In the genomic region with DNA sequence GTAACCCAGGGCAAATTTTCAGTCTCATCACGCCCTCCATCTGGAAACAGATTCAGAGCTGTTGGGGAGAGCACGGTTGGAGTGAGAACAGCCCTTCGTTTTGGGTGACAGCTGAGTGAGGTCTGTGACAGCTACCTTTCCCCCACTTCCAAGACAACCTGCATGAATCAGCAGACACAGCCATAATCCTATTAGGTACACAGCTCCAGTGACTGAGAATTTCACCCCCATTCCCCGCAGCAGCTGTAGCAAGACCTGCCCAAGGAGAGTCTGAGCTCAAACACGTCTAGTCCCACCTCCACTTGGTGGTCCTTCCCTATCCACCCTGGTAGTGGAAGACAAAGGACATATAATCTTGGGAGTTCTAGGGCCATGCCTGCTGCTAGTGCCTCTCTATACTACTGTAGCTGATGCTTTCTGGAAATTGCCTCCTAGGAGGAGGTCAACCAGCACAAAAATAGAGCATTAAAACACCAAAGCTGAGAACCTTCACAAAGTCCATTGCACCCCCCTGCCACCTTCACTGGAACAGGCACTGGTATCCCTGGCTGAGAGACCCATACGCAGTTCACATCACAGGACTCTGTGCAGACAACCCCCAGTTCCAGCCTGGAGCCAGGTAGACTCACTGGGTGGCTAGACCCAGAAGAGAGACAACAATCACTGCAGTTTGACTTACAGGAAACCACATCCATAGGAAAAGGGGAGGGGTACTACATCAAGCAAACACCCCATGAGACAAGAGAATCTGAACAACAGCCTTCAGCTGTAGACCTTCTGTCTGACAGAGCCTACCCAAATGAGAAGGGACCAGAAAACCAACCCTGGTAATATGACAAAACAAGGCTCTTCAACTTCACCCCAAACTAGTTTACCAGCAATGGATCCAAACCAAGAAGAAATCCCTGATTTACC, we compare ENCODE assay signal across 16 cellular contexts.
DNase-seq lines count a peak whose midpoint lies in the region; ATAC-seq and TF ChIP-seq lines count a peak whose summit lies in the region.
"Had no signal": no experiment of that assay in that cellular context is flagged by ENCODE, and none has a peak within 500 bp of the region (broad histone marks: within the 10 kb centered on the region; RNA-seq: fewer than 3 reads in every experiment).

No MANE protein-coding gene starts in this region.

- peaks cover 8% of the 10 kb centered on the region for H3K4me1 ChIP-seq in CD4-positive, CD25-positive, alpha-beta regulatory T cell (ENCODE audit: control insufficient read depth, insufficient read depth, low read length, poor library complexity, severe bottlenecking)
- peaks cover 14% of the 10 kb centered on the region for H3K4me1 ChIP-seq in CD8-positive, alpha-beta T cell (ENCODE audit: insufficient read depth, low read length)
- H3K4me1 ChIP-seq: BLaER1 treated with 17β-estradiol and CSF1 and Interleukin-3, amounts not matched to agents 10 nM and 100 nM; Peyer's patch; SJSA1 had no signal

- peaks cover 5 to 26% (median 14%) of the 10 kb centered on the region in 4 donors for H3K4me1 Mint-ChIP-seq in CD4-positive, CD25-positive, alpha-beta regulatory T cell
- H3K4me1 Mint-ChIP-seq in CD8-positive, alpha-beta T cell (ENCODE audit: low read depth): peaks cover 16% of the 10 kb centered on the region
- H3K4me1 Mint-ChIP-seq in glutamatergic neuron (ENCODE audit: low read depth, unreplicated experiment): peaks cover 10% of the 10 kb centered on the region
- peaks cover 11% of the 10 kb centered on the region for H3K4me1 Mint-ChIP-seq in activated T-helper 2 cell treated with anti-CD3 and anti-CD28 coated beads, Interferon-gamma antibody, Interleukin-2, Interleukin-4, amounts not matched to agents 10 μg/mL and 5 μg/mL and 100 μg/mL, durations not matched to agents 14 hours and 24 hours and 36 hours (ENCODE audit: low read depth)

- TF ChIP-seq CTCF in CD8-positive, alpha-beta T cell (IDR thresholded peaks at IDR 0.05): no peak
- TF ChIP-seq CTCF in glutamatergic neuron (IDR thresholded peaks at IDR 0.05; ENCODE audit: partially characterized antibody, unreplicated experiment): no peak

- H3K27ac Mint-ChIP-seq in CD4-positive, CD25-positive, alpha-beta regulatory T cell: peak overlapping the region; percentile 45 to 77 (median 64)
- H3K27ac Mint-ChIP-seq in CD8-positive, alpha-beta T cell: peak overlapping the region; percentile 6
- H3K27ac Mint-ChIP-seq in glutamatergic neuron (ENCODE audit: unreplicated experiment): peak overlapping the region; percentile 45
- H3K27ac Mint-ChIP-seq in activated T-helper 2 cell treated with anti-CD3 and anti-CD28 coated beads, Interferon-gamma antibody, Interleukin-2, Interleukin-4, amounts not matched to agents 10 μg/mL and 5 μg/mL and 100 μg/mL, durations not matched to agents 14 hours and 24 hours and 36 hours: no peak overlapping the region

- peak in 2 of 3 donors; percentile 5 to 47 for DNase-seq in CD4-positive, CD25-positive, alpha-beta regulatory T cell
- DNase-seq in CD8-positive, alpha-beta T cell: peak in 2 of 7 experiments; percentile 20 to 51
- peak; percentile 54 for DNase-seq in SK-N-DZ (ENCODE audit: low spot score)
- DNase-seq in glutamatergic neuron: no peak
- no peak for DNase-seq in HPDE6-E6E7 (ENCODE audit: extremely low spot score)
- no peak for DNase-seq in activated T-helper 2 cell treated with anti-CD3 and anti-CD28 coated beads, Interferon-gamma antibody, Interleukin-2, Interleukin-4, amounts not matched to agents 10 μg/mL and 5 μg/mL and 100 μg/mL, durations not matched to agents 14 hours and 24 hours and 36 hours (ENCODE audit: low spot score)
- DNase-seq in left colon: no peak
- DNase-seq in NCI-H748 (lab: John Stamatoyannopoulos, UW; ENCODE audit: unreplicated experiment): no peak
- DNase-seq: GDM1, GM23248, NCI-H1092 treated with DMSO at 0.1 percent for 48 hours, NCI-H510A treated with DMSO at 0.1 percent for 48 hours, Peyer's patch had no signal

- H3K4me3 ChIP-seq in CD4-positive, CD25-positive, alpha-beta regulatory T cell (ENCODE audit: low read depth, low read length): no peak overlapping the region
- H3K4me3 ChIP-seq in CD8-positive, alpha-beta T cell (ENCODE audit: low read depth, low read length): no peak overlapping the region
- H3K4me3 ChIP-seq: BLaER1 treated with 17β-estradiol and CSF1 and Interleukin-3, amounts not matched to agents 10 nM and 100 nM; GM23248; Peyer's patch; SJSA1 had no signal

- no peak overlapping the region for H3K27ac ChIP-seq in CD4-positive, CD25-positive, alpha-beta regulatory T cell (ENCODE audit: insufficient read depth, low read length, poor library complexity, severe bottlenecking)
- no peak overlapping the region for H3K27ac ChIP-seq in CD8-positive, alpha-beta T cell (ENCODE audit: low read depth, low read length)
- H3K27ac ChIP-seq: BLaER1 treated with 17β-estradiol and CSF1 and Interleukin-3, amounts not matched to agents 10 nM and 100 nM; GM23248; Peyer's patch; SJSA1 had no signal

- ATAC-seq in CD4-positive, CD25-positive, alpha-beta regulatory T cell (ENCODE audit: low read depth in 2 of 2): peak in 1 of 2 donors; percentile 22
- peak; percentile 71 for ATAC-seq in CD8-positive, alpha-beta T cell
- ATAC-seq in left colon: no peak
- ATAC-seq: HCT116 had no signal

- POLR2A ChIA-PET in CD8-positive, alpha-beta T cell (lab: Charles Lee): no interaction called here

- no peaks in the 10 kb centered on the region for H3K36me3 ChIP-seq in CD4-positive, CD25-positive, alpha-beta regulatory T cell (ENCODE audit: control insufficient read depth, insufficient read depth, low read length)
- no peaks in the 10 kb centered on the region for H3K36me3 ChIP-seq in CD8-positive, alpha-beta T cell (ENCODE audit: insufficient read depth, low read length)
- H3K36me3 ChIP-seq: BLaER1 treated with 17β-estradiol and CSF1 and Interleukin-3, amounts not matched to agents 10 nM and 100 nM; Peyer's patch; SJSA1 had no signal

- H3K27me3 Mint-ChIP-seq in CD4-positive, CD25-positive, alpha-beta regulatory T cell: no peaks in the 10 kb centered on the region
- H3K27me3 Mint-ChIP-seq in CD8-positive, alpha-beta T cell (ENCODE audit: low read depth): no peaks in the 10 kb centered on the region
- no peaks in the 10 kb centered on the region for H3K27me3 Mint-ChIP-seq in glutamatergic neuron (ENCODE audit: unreplicated experiment)
- H3K27me3 Mint-ChIP-seq in activated T-helper 2 cell treated with anti-CD3 and anti-CD28 coated beads, Interferon-gamma antibody, Interleukin-2, Interleukin-4, amounts not matched to agents 10 μg/mL and 5 μg/mL and 100 μg/mL, durations not matched to agents 14 hours and 24 hours and 36 hours (ENCODE audit: low read depth): no peaks in the 10 kb centered on the region

- H3K4me3 Mint-ChIP-seq in CD4-positive, CD25-positive, alpha-beta regulatory T cell: peak overlapping the region in 1 of 4 donors; percentile 15
- H3K4me3 Mint-ChIP-seq in CD8-positive, alpha-beta T cell: no peak overlapping the region
- H3K4me3 Mint-ChIP-seq in glutamatergic neuron (ENCODE audit: unreplicated experiment): no peak overlapping the region
- no peak overlapping the region for H3K4me3 Mint-ChIP-seq in activated T-helper 2 cell treated with anti-CD3 and anti-CD28 coated beads, Interferon-gamma antibody, Interleukin-2, Interleukin-4, amounts not matched to agents 10 μg/mL and 5 μg/mL and 100 μg/mL, durations not matched to agents 14 hours and 24 hours and 36 hours (ENCODE audit: low read depth)

- intact Hi-C loops in CD8-positive, alpha-beta T cell (cut with DNase I, micrococcal nuclease): no loop called here
- intact Hi-C loops in activated T-helper 2 cell treated with anti-CD3 and anti-CD28 coated beads, Interferon-gamma antibody, Interleukin-2, Interleukin-4, amounts not matched to agents 10 μg/mL and 5 μg/mL and 100 μg/mL, durations not matched to agents 14 hours and 24 hours and 36 hours (cut with micrococcal nuclease): no loop called here
- intact Hi-C loops in left colon (cut with DNase I, micrococcal nuclease): no loop called here

- no peaks in the 10 kb centered on the region for H3K36me3 Mint-ChIP-seq in CD4-positive, CD25-positive, alpha-beta regulatory T cell
- no peaks in the 10 kb centered on the region for H3K36me3 Mint-ChIP-seq in CD8-positive, alpha-beta T cell
- H3K36me3 Mint-ChIP-seq in glutamatergic neuron (ENCODE audit: unreplicated experiment): peaks cover 19% of the 10 kb centered on the region
- H3K36me3 Mint-ChIP-seq in activated T-helper 2 cell treated with anti-CD3 and anti-CD28 coated beads, Interferon-gamma antibody, Interleukin-2, Interleukin-4, amounts not matched to agents 10 μg/mL and 5 μg/mL and 100 μg/mL, durations not matched to agents 14 hours and 24 hours and 36 hours (ENCODE audit: low read depth): peaks cover 3% of the 10 kb centered on the region

- no peaks in the 10 kb centered on the region for H3K27me3 ChIP-seq in CD4-positive, CD25-positive, alpha-beta regulatory T cell (ENCODE audit: control insufficient read depth, insufficient read depth, low read length)
- H3K27me3 ChIP-seq in CD8-positive, alpha-beta T cell (ENCODE audit: insufficient read depth, low read length): no peaks in the 10 kb centered on the region
- H3K27me3 ChIP-seq: BLaER1 treated with 17β-estradiol and CSF1 and Interleukin-3, amounts not matched to agents 10 nM and 100 nM; Peyer's patch; SJSA1 had no signal

- H3K9me3 Mint-ChIP-seq in CD4-positive, CD25-positive, alpha-beta regulatory T cell: peaks cover 0 to 6% (median 2%) of the 10 kb centered on the region in 7 donors
- H3K9me3 Mint-ChIP-seq in CD8-positive, alpha-beta T cell: peaks cover 7% of the 10 kb centered on the region
- peaks cover 2% of the 10 kb centered on the region for H3K9me3 Mint-ChIP-seq in glutamatergic neuron (ENCODE audit: unreplicated experiment)
- peaks cover 51% of the 10 kb centered on the region for H3K9me3 Mint-ChIP-seq in activated T-helper 2 cell treated with anti-CD3 and anti-CD28 coated beads, Interferon-gamma antibody, Interleukin-2, Interleukin-4, amounts not matched to agents 10 μg/mL and 5 μg/mL and 100 μg/mL, durations not matched to agents 14 hours and 24 hours and 36 hours

- no peaks in the 10 kb centered on the region for H3K9me3 ChIP-seq in CD4-positive, CD25-positive, alpha-beta regulatory T cell (ENCODE audit: control insufficient read depth in 2 of 2, low read length in 2 of 2)
- no peaks in the 10 kb centered on the region for H3K9me3 ChIP-seq in CD8-positive, alpha-beta T cell (ENCODE audit: low read length)
- H3K9me3 ChIP-seq: BLaER1 treated with 17β-estradiol and CSF1 and Interleukin-3, amounts not matched to agents 10 nM and 100 nM; Peyer's patch; SJSA1 had no signal

- CTCF ChIA-PET in CD8-positive, alpha-beta T cell (lab: Charles Lee): interaction anchor here (0.8 kb wide), 1 partner anchor 632 kb away, joined by 5 read pairs; no protein-coding TSS in a partner anchor

Comparison
In these comparisons a context has a peak if more than half of its experiments do, and no peak if none do; other contexts are left out.
1. DNase-seq: peak in CD4-positive, CD25-positive, alpha-beta regulatory T cell (2 of 3) and SK-N-DZ (single experiment); none in glutamatergic neuron (single experiment), HPDE6-E6E7 (single experiment), activated T-helper 2 cell treated with anti-CD3 and anti-CD28 coated beads, Interferon-gamma antibody, Interleukin-2, Interleukin-4, amounts not matched to agents 10 μg/mL and 5 μg/mL and 100 μg/mL, durations not matched to agents 14 hours and 24 hours and 36 hours (single experiment), left colon (0 of 2) and NCI-H748 (single experiment).